ENCODE assay signal across 3 cellular contexts in the genomic region with DNA sequence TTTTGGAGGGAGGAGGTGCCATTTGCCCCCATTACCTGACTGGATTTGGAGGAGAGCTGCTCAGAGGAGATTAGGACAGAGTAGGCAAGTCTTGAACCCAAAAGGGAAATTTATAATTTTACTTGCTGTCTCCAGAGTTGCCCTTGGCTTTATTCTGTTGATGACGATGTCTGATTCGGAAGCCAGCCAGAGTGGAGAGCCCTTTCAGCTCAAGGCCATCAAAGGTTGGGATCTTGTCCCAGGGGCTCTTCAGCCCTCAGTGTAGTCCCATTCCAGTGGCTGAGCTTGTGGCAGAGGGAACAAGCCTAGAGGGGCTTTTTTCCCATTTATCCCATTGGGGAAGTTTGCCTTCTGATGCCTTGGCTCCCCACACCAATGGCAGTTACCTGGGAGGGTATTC.
"Had no signal": no experiment of that assay in that cellular context is flagged by ENCODE, and none has a peak within 500 bp of the region (broad histone marks: within the 10 kb centered on the region; RNA-seq: fewer than 3 reads in every experiment).

No MANE protein-coding gene starts in this region.

- DNase-seq: GDM1, GF-D8 had no signal

- H3K4me3 ChIP-seq: GM12878 had no signal

- ATAC-seq: GM12878 had no signal
